ENCODE assay signal across 10 cellular contexts in genomic region chr14:90969493-90970166, GRCh38.
DNase-seq lines count a peak whose midpoint lies in the region; ATAC-seq and TF ChIP-seq lines count a peak whose summit lies in the region.
"Had no signal": no experiment of that assay in that cellular context is flagged by ENCODE, and none has a peak within 500 bp of the region (broad histone marks: within the 10 kb centered on the region; RNA-seq: fewer than 3 reads in every experiment).

No MANE protein-coding gene starts in this region.

- CTCF ChIA-PET in activated naive CD4-positive, alpha-beta T cell treated with anti-CD3 and anti-CD28 coated beads, Interleukin-2, amount 10 ng/mL, durations not matched to agents 7 days and 5 days (lab: Charles Lee): interaction anchor here (0.6 to 0.9 kb wide), 3 partner anchors 10 to 86 kb away, joined by 3 to 4 read pairs (median 3); no protein-coding TSS in a partner anchor
- CTCF ChIA-PET in PC-9 (lab: Charles Lee): no interaction called here

- peaks cover 68% of the 10 kb centered on the region for H3K36me3 Mint-ChIP-seq in activated naive CD4-positive, alpha-beta T cell treated with anti-CD3 and anti-CD28 coated beads, Interleukin-2, amount 10 ng/mL, durations not matched to agents 7 days and 5 days

- no peaks in the 10 kb centered on the region for H4K20me1 ChIP-seq in PC-9 (ENCODE audit: insufficient read depth)

- H3K27me3 ChIP-seq in PC-9 (ENCODE audit: insufficient read depth, low read depth): no peaks in the 10 kb centered on the region
- no peaks in the 10 kb centered on the region for H3K27me3 ChIP-seq in Peyer's patch

- H3K4me3 Mint-ChIP-seq in activated naive CD4-positive, alpha-beta T cell treated with anti-CD3 and anti-CD28 coated beads, Interleukin-2, amount 10 ng/mL, durations not matched to agents 7 days and 5 days: peak overlapping the region; percentile 11

- H3K4me1 Mint-ChIP-seq in activated naive CD4-positive, alpha-beta T cell treated with anti-CD3 and anti-CD28 coated beads, Interleukin-2, amount 10 ng/mL, durations not matched to agents 7 days and 5 days: peaks cover 41% of the 10 kb centered on the region

- H3K4me3 ChIP-seq in PC-9 (no peak overlapping the region), choroid plexus epithelial cell (ENCODE audit: low read depth, low read length) (no peak overlapping the region), Peyer's patch (no peak overlapping the region)

- POLR2A ChIA-PET in PC-9 (lab: Charles Lee; ENCODE audit: unreplicated experiment): interaction anchor here (0.6 kb wide), 1 partner anchor 90 kb away, joined by 3 read pairs; no protein-coding TSS in a partner anchor

- H3K4me2 ChIP-seq in PC-9: peak overlapping the region; percentile 50

- no peaks in the 10 kb centered on the region for H3K79me2 ChIP-seq in PC-9 (ENCODE audit: low read depth)

- H3K27ac ChIP-seq in PC-9 (peak overlapping the region; percentile 81), Peyer's patch (no peak overlapping the region)

- H2AFZ ChIP-seq in PC-9: no peak overlapping the region

- H3K36me3 ChIP-seq in PC-9 (ENCODE audit: low read depth) (no peaks in the 10 kb centered on the region), Peyer's patch (no peaks in the 10 kb centered on the region)

- H3K9me3 Mint-ChIP-seq in activated naive CD4-positive, alpha-beta T cell treated with anti-CD3 and anti-CD28 coated beads, Interleukin-2, amount 10 ng/mL, durations not matched to agents 7 days and 5 days: no peaks in the 10 kb centered on the region

- BruUV-seq in PC-9 (replicated peaks; lab: Mats Ljungman, UMichigan): no TSS peak

- H3K27ac Mint-ChIP-seq in activated naive CD4-positive, alpha-beta T cell treated with anti-CD3 and anti-CD28 coated beads, Interleukin-2, amount 10 ng/mL, durations not matched to agents 7 days and 5 days: peak overlapping the region; percentile 90

- H3K9me3 ChIP-seq in PC-9 (ENCODE audit: insufficient read depth, low read depth) (no peaks in the 10 kb centered on the region; the same call in 1 of the 2 replicates), Peyer's patch (no peaks in the 10 kb centered on the region)

- no peak for DNase-seq in activated naive CD4-positive, alpha-beta T cell treated with anti-CD3 and anti-CD28 coated beads, Interleukin-2, amount 10 ng/mL, durations not matched to agents 7 days and 5 days
- DNase-seq in activated naive CD4-positive, alpha-beta T cell treated with Interleukin-2 at 50 U/mL for 16 hours: no peak
- DNase-seq in PC-9: no peak
- DNase-seq in choroid plexus epithelial cell (ENCODE audit: low read depth): peak; percentile 10
- no peak for DNase-seq in stimulated activated naive CD8-positive, alpha-beta T cell treated with anti-CD3 and anti-CD28 coated beads, Interleukin-15, Interleukin-2, amounts not matched to agents 100 U/mL and 50 U/mL, for 24 hours
- no peak for DNase-seq in Peyer's patch
- DNase-seq in NCI-H1436 treated with DMSO at 0.1 percent for 48 hours (lab: John Stamatoyannopoulos, UW): no peak
- DNase-seq: amygdala, NCI-H1417 had no signal

- 0 out of 2 replicates have a peak, but pooled peaks cover 5% of the 10 kb centered on the region for H3F3A ChIP-seq in PC-9 (ENCODE audit: insufficient read depth, low read depth)

- H3K4me1 ChIP-seq in PC-9 (replicated peaks; ENCODE audit: insufficient read depth) (peaks cover 14% of the 10 kb centered on the region), Peyer's patch (peaks cover 0 to 15% (median 0%) of the 10 kb centered on the region in 4 donors)

- TF ChIP-seq CTCF in PC-9 (conservative IDR thresholded peaks at IDR 0.05) (no peak), choroid plexus epithelial cell (conservative IDR thresholded peaks at IDR 0.05; ENCODE audit: low read depth, low read length) (no peak), Peyer's patch (IDR thresholded peaks at IDR 0.05) (no peak)

- H3K27me3 Mint-ChIP-seq in activated naive CD4-positive, alpha-beta T cell treated with anti-CD3 and anti-CD28 coated beads, Interleukin-2, amount 10 ng/mL, durations not matched to agents 7 days and 5 days: no peaks in the 10 kb centered on the region

- intact Hi-C loops in PC-9 (cut with micrococcal nuclease; ENCODE audit: unreplicated experiment): no loop called here

- H3K9me2 ChIP-seq in PC-9 (ENCODE audit: insufficient read depth): no peaks in the 10 kb centered on the region

- ATAC-seq in stimulated activated naive CD8-positive, alpha-beta T cell treated with anti-CD3 and anti-CD28 coated beads, Interleukin-15, Interleukin-2, amounts not matched to agents 100 U/mL and 50 U/mL, for 24 hours: peak; percentile 50
- no peak for ATAC-seq in HG03280 (IDR thresholded peaks at IDR 0.05; ENCODE audit: unreplicated experiment)

- TF ChIP-seq POLR2A in Peyer's patch (IDR thresholded peaks at IDR 0.05): no peak
